In the genomic region with DNA sequence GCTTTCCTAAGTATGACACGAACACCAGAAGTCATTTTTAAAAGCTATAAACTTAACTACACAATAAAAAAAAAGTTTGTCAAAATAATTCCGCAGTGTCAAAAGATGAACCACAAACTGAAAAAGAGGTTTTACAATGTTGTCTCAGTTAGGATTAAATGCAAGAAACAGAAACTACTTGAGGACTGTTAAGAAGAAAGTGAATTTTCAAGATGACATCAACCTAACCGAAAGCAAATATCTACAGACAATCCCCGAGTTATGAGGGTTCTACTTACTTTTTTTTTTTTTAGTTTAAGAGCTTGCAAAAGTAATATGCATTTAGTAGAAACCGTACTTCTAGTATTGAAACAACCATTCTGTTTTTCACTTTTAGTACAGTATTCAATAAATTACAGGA, we compare ENCODE assay signal across 15 cellular contexts.
DNase-seq lines count a peak whose midpoint lies in the region; ATAC-seq lines count a peak whose summit lies in the region.
"Had no signal": no experiment of that assay in that cellular context is flagged by ENCODE, and none has a peak within 500 bp of the region (broad histone marks: within the 10 kb centered on the region; RNA-seq: fewer than 3 reads in every experiment).

No MANE protein-coding gene starts in this region.

- peak; percentile 75 for ATAC-seq in GM18511 (IDR thresholded peaks at IDR 0.05; ENCODE audit: unreplicated experiment)
- ATAC-seq in GM21360 (IDR thresholded peaks at IDR 0.05; ENCODE audit: unreplicated experiment), result peak; percentile 75
- peak; percentile 61 for ATAC-seq in HG02943 (IDR thresholded peaks at IDR 0.05; ENCODE audit: low read depth, unreplicated experiment)
- no peak for ATAC-seq in HG03378 (IDR thresholded peaks at IDR 0.05; ENCODE audit: unreplicated experiment)
- ATAC-seq: stimulated activated naive B cell treated with anti-CD40 and anti-IgM and Interleukin-4, amounts not matched to agents 10 μg/mL and 1 μg/mL and 100 μg/mL, for 72 hours had no signal

- peak; percentile 56 for DNase-seq in OCI-M1 (lab: John Stamatoyannopoulos, UW)
- DNase-seq in NCI-H2081 treated with DMSO at 0.1 percent for 48 hours (lab: John Stamatoyannopoulos, UW), result no peak
- DNase-seq in DMS79 treated with DMSO at 0.1 percent for 48 hours (lab: John Stamatoyannopoulos, UW), result no peak
- no peak for DNase-seq in NCI-H510A treated with DMSO at 0.1 percent for 48 hours (lab: John Stamatoyannopoulos, UW)
- DNase-seq: amniotic stem cell; caudate nucleus; COR-L47; endodermal cell; kidney; stimulated activated naive B cell treated with anti-CD40 and anti-IgM and Interleukin-4, amounts not matched to agents 10 μg/mL and 1 μg/mL and 100 μg/mL, for 72 hours; WERI-Rb-1 had no signal
